ENCODE assay signal across 1 cellular context in the genomic region with DNA sequence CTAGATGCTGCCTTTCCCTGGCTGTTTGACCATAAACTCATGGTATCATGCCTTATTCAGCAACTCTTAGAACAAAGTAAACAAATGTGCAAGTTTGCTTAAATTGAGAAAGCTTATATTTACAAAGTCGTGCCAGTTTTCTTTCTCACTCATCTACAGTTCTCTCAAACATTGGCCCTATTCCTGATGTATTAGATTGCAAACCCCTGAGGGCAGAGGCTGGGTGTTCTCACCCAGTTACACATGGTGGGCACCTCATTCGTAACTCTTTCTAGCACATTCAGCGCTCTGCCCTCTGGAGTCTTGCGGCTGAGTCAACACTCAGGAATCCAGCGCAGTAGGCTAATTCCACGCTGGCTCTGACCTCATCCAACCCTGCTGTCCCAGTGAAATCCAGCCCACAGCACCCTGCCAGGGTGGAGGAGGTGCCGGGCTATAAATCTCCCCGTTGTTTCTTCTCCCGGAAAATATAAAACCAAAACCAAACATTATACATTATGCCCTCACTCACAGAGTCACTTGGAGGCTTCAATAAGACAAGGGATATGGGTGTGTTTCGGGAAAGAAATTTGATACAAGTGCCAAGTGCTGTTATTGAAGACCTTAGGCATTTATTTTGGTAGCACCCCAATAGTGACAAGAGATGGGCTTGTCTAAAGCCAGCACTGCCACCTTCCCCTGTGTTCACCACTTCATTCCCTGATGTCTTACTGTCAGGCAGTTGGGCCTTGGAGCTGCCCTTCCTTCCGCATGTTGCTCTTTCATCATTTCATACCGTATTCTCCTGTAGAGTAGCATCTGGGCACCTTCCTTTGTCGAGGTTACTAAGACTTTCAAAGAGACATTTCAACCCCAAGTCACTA.
TF ChIP-seq lines count a peak whose summit lies in the region.

No MANE protein-coding gene starts in this region.

TF ChIP-seq in HEK293, 187 proteins besides CTCF, POLR2A, EP300 and RAD21 (continued from another document and continues in another):
- TF ChIP-seq, protein P1, sequence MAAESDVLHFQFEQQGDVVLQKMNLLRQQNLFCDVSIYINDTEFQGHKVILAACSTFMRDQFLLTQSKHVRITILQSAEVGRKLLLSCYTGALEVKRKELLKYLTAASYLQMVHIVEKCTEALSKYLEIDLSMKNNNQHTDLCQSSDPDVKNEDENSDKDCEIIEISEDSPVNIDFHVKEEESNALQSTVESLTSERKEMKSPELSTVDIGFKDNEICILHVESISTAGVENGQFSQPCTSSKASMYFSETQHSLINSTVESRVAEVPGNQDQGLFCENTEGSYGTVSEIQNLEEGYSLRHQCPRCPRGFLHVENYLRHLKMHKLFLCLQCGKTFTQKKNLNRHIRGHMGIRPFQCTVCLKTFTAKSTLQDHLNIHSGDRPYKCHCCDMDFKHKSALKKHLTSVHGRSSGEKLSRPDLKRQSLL (tag by site-specific recombination; IDR thresholded peaks at IDR 0.05) = 0 out of 2 replicates have a peak, but pooled peaks have one; percentile 14
- TF ChIP-seq ZNF843 (tag by site-specific recombination; IDR thresholded peaks at IDR 0.05) (peak; percentile 89), HOXA7 (CRISPR knock-in tag; IDR thresholded peaks at IDR 0.05; ENCODE audit: borderline replicate concordance) (no peak), ZNF239 (tag by site-specific recombination; IDR thresholded peaks at IDR 0.05) (no peak), ZNF214 (tag by site-specific recombination; IDR thresholded peaks at IDR 0.05; ENCODE audit: borderline replicate concordance) (no peak), BCL11B (tag by site-specific recombination; IDR thresholded peaks at IDR 0.05; ENCODE audit: low read depth) (no peak), ZIC2 (tag by site-specific recombination; IDR thresholded peaks at IDR 0.05) (peak; percentile 87), ZFP69B (tag by site-specific recombination; IDR thresholded peaks at IDR 0.05) (peak; percentile 29; the same call in 1 of the 2 replicates), ZNF776 (tag by site-specific recombination; IDR thresholded peaks at IDR 0.05; ENCODE audit: borderline replicate concordance) (no peak), ZSCAN30 (tag by site-specific recombination; IDR thresholded peaks at IDR 0.05) (no peak; the same call in 1 of the 2 replicates), ZNF24 (tag by site-specific recombination; IDR thresholded peaks at IDR 0.05) (peak; percentile 82; the same call in 1 of the 2 replicates), ZNF664 (tag by site-specific recombination; IDR thresholded peaks at IDR 0.05) (no peak), ZNF473 (tag by site-specific recombination; IDR thresholded peaks at IDR 0.05) (no peak), ZNF501 (tag by site-specific recombination; IDR thresholded peaks at IDR 0.05) (0 out of 2 replicates have a peak, but pooled peaks have one; percentile 45), ZNF521 (tag by site-specific recombination; IDR thresholded peaks at IDR 0.05) (no peak), REPIN1 (tag by site-specific recombination; IDR thresholded peaks at IDR 0.05; ENCODE audit: low read depth) (no peak), ZNF223 (tag by site-specific recombination; IDR thresholded peaks at IDR 0.05) (no peak), SETDB1 (IDR thresholded peaks at IDR 0.05; ENCODE audit: insufficient read length, low read length) (peak; percentile 11), ZNF747 (tag by site-specific recombination; IDR thresholded peaks at IDR 0.05) (no peak), ZNF623 (tag by site-specific recombination; IDR thresholded peaks at IDR 0.05) (no peak), ZNF23 (tag by site-specific recombination; IDR thresholded peaks at IDR 0.05; ENCODE audit: borderline replicate concordance) (no peak), GLI2 (tag by site-specific recombination; IDR thresholded peaks at IDR 0.05; ENCODE audit: borderline replicate concordance, low read depth) (no peak; the same call in 1 of the 2 replicates), ZNF174 (tag by site-specific recombination; IDR thresholded peaks at IDR 0.05) (no peak), ZNF37A (tag by site-specific recombination; IDR thresholded peaks at IDR 0.05) (no peak), OSR2 (tag by site-specific recombination; IDR thresholded peaks at IDR 0.05) (peak; percentile 86), KLF9 (tag by site-specific recombination; IDR thresholded peaks at IDR 0.05; ENCODE audit: low read depth) (no peak), ZNF555 (tag by site-specific recombination; conservative IDR thresholded peaks at IDR 0.05) (no peak), ZNF660 (tag by site-specific recombination; IDR thresholded peaks at IDR 0.05) (peak; percentile 77), ZNF529 (tag by site-specific recombination; IDR thresholded peaks at IDR 0.05; ENCODE audit: insufficient replicate concordance) (no peak), YY2 (tag by site-specific recombination; IDR thresholded peaks at IDR 0.05) (no peak), ZNF600 (tag by site-specific recombination; IDR thresholded peaks at IDR 0.05) (peak; percentile 82), PRDM1 (tag by site-specific recombination; IDR thresholded peaks at IDR 0.05) (peak; percentile 25; the same call in 1 of the 2 replicates), ZNF670 (tag by site-specific recombination; IDR thresholded peaks at IDR 0.05; ENCODE audit: low read depth) (no peak), ZNF266 (tag by site-specific recombination; IDR thresholded peaks at IDR 0.05; ENCODE audit: low read depth) (no peak)
- TF ChIP-seq, protein P2, sequence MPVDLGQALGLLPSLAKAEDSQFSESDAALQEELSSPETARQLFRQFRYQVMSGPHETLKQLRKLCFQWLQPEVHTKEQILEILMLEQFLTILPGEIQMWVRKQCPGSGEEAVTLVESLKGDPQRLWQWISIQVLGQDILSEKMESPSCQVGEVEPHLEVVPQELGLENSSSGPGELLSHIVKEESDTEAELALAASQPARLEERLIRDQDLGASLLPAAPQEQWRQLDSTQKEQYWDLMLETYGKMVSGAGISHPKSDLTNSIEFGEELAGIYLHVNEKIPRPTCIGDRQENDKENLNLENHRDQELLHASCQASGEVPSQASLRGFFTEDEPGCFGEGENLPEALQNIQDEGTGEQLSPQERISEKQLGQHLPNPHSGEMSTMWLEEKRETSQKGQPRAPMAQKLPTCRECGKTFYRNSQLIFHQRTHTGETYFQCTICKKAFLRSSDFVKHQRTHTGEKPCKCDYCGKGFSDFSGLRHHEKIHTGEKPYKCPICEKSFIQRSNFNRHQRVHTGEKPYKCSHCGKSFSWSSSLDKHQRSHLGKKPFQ (tag by site-specific recombination; IDR thresholded peaks at IDR 0.05) = peak; percentile 96
- TF ChIP-seq, protein P3, sequence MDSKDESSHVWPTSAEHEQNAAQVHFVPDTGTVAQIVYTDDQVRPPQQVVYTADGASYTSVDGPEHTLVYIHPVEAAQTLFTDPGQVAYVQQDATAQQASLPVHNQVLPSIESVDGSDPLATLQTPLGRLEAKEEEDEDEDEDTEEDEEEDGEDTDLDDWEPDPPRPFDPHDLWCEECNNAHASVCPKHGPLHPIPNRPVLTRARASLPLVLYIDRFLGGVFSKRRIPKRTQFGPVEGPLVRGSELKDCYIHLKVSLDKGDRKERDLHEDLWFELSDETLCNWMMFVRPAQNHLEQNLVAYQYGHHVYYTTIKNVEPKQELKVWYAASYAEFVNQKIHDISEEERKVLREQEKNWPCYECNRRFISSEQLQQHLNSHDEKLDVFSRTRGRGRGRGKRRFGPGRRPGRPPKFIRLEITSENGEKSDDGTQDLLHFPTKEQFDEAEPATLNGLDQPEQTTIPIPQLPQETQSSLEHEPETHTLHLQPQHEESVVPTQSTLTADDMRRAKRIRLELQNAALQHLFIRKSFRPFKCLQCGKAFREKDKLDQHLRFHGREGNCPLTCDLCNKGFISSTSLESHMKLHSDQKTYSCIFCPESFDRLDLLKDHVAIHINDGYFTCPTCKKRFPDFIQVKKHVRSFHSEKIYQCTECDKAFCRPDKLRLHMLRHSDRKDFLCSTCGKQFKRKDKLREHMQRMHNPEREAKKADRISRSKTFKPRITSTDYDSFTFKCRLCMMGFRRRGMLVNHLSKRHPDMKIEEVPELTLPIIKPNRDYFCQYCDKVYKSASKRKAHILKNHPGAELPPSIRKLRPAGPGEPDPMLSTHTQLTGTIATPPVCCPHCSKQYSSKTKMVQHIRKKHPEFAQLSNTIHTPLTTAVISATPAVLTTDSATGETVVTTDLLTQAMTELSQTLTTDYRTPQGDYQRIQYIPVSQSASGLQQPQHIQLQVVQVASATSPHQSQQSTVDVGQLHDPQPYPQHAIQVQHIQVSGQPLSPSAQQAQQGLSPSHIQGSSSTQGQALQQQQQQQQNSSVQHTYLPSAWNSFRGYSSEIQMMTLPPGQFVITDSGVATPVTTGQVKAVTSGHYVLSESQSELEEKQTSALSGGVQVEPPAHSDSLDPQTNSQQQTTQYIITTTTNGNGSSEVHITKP (tag by site-specific recombination; IDR thresholded peaks at IDR 0.05) = peak; percentile 97
- TF ChIP-seq, protein P4, sequence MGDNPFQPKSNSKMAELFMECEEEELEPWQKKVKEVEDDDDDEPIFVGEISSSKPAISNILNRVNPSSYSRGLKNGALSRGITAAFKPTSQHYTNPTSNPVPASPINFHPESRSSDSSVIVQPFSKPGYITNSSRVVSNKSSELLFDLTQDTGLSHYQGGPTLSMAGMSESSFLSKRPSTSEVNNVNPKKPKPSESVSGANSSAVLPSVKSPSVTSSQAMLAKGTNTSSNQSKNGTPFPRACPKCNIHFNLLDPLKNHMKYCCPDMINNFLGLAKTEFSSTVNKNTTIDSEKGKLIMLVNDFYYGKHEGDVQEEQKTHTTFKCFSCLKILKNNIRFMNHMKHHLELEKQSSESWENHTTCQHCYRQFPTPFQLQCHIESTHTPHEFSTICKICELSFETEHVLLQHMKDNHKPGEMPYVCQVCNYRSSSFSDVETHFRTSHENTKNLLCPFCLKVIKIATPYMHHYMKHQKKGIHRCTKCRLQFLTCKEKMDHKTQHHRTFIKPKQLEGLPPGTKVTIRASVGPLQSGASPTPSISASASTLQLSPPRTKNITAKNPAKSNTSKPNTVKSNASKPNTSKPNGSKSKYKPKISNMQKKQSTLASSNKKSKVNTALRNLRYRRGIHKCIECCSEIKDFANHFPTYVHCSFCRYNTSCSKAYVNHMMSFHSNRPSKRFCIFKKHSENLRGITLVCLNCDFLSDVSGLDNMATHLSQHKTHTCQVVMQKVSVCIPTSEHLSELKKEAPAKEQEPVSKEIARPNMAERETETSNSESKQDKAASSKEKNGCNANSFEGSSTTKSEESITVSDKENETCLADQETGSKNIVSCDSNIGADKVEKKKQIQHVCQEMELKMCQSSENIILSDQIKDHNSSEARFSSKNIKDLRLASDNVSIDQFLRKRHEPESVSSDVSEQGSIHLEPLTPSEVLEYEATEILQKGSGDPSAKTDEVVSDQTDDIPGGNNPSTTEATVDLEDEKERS (tag by site-specific recombination; IDR thresholded peaks at IDR 0.05) = no peak
- TF ChIP-seq, protein P5, sequence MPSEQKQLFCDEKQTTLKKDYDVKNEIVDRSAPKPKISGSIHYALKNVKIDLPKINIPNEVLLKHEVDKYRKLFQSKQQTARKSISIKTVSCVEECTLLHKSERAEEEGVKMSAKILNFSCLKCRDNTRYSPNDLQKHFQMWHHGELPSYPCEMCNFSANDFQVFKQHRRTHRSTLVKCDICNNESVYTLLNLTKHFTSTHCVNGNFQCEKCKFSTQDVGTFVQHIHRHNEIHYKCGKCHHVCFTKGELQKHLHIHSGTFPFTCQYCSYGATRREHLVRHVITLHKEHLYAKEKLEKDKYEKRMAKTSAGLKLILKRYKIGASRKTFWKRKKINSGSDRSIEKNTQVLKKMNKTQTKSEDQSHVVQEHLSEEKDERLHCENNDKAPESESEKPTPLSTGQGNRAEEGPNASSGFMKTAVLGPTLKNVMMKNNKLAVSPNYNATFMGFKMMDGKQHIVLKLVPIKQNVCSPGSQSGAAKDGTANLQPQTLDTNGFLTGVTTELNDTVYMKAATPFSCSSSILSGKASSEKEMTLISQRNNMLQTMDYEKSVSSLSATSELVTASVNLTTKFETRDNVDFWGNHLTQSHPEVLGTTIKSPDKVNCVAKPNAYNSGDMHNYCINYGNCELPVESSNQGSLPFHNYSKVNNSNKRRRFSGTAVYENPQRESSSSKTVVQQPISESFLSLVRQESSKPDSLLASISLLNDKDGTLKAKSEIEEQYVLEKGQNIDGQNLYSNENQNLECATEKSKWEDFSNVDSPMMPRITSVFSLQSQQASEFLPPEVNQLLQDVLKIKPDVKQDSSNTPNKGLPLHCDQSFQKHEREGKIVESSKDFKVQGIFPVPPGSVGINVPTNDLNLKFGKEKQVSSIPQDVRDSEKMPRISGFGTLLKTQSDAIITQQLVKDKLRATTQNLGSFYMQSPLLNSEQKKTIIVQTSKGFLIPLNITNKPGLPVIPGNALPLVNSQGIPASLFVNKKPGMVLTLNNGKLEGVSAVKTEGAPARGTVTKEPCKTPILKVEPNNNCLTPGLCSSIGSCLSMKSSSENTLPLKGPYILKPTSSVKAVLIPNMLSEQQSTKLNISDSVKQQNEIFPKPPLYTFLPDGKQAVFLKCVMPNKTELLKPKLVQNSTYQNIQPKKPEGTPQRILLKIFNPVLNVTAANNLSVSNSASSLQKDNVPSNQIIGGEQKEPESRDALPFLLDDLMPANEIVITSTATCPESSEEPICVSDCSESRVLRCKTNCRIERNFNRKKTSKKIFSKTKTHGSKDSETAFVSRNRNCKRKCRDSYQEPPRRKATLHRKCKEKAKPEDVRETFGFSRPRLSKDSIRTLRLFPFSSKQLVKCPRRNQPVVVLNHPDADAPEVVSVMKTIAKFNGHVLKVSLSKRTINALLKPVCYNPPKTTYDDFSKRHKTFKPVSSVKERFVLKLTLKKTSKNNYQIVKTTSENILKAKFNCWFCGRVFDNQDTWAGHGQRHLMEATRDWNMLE (tag by site-specific recombination; conservative IDR thresholded peaks at IDR 0.05; ENCODE audit: low read depth) = peak; percentile 49; the same call in 1 of the 2 replicates
- TF ChIP-seq, protein P6, sequence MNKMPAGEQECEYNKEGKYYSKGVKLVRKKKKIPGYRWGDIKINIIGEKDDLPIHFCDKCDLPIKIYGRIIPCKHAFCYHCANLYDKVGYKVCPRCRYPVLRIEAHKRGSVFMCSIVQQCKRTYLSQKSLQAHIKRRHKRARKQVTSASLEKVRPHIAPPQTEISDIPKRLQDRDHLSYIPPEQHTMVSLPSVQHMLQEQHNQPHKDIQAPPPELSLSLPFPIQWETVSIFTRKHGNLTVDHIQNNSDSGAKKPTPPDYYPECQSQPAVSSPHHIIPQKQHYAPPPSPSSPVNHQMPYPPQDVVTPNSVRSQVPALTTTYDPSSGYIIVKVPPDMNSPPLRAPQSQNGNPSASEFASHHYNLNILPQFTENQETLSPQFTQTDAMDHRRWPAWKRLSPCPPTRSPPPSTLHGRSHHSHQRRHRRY (tag by site-specific recombination; IDR thresholded peaks at IDR 0.05) = no peak
- TF ChIP-seq, protein P7, sequence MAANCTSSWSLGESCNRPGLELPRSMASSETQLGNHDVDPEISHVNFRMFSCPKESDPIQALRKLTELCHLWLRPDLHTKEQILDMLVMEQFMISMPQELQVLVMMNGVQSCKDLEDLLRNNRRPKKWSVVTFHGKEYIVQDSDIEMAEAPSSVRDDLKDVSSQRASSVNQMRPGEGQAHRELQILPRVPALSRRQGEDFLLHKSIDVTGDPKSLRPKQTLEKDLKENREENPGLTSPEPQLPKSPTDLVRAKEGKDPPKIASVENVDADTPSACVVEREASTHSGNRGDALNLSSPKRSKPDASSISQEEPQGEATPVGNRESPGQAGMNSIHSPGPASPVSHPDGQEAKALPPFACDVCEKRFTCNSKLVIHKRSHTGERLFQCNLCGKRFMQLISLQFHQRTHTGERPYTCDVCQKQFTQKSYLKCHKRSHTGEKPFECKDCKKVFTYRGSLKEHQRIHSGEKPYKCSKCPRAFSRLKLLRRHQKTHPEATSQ (tag by site-specific recombination; IDR thresholded peaks at IDR 0.05) = no peak
